2 cellular contexts compared by ENCODE assay signal in genomic region chr19:50475736-50476223, GRCh38.
TF ChIP-seq lines count a peak whose summit lies in the region.

No MANE protein-coding gene starts in this region.

TF ChIP-seq in liver, 16 proteins besides CTCF, POLR2A, EP300 and RAD21:
- no peak for TF ChIP-seq HNF4G (IDR thresholded peaks at IDR 0.05)

TF ChIP-seq in HepG2, 621 proteins besides CTCF, POLR2A, EP300 and RAD21:
- TF ChIP-seq ZBTB20 (CRISPR knock-in tag; IDR thresholded peaks at IDR 0.05; ENCODE audit: borderline replicate concordance, low read depth) = no peak
- TF ChIP-seq, protein P1, sequence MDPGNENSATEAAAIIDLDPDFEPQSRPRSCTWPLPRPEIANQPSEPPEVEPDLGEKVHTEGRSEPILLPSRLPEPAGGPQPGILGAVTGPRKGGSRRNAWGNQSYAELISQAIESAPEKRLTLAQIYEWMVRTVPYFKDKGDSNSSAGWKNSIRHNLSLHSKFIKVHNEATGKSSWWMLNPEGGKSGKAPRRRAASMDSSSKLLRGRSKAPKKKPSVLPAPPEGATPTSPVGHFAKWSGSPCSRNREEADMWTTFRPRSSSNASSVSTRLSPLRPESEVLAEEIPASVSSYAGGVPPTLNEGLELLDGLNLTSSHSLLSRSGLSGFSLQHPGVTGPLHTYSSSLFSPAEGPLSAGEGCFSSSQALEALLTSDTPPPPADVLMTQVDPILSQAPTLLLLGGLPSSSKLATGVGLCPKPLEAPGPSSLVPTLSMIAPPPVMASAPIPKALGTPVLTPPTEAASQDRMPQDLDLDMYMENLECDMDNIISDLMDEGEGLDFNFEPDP (CRISPR knock-in tag; conservative IDR thresholded peaks at IDR 0.05) = no peak
TF ChIP-seq in HepG2: peak in this region for 0.
